In genomic region chr12:51281202-51281924, GRCh38 we compare ENCODE assay signal across 18 cellular contexts. TPM values are rescaled to one million over a fixed set of nuclear protein-coding genes. Genes with fewer than 3 reads are reported as not detected.
DNase-seq lines count a peak whose midpoint lies in the region; FAIRE-seq and TF ChIP-seq lines count a peak whose summit lies in the region.
"Had no signal": no experiment of that assay in that cellular context is flagged by ENCODE, and none has a peak within 500 bp of the region (broad histone marks: within the 10 kb centered on the region; RNA-seq: fewer than 3 reads in every experiment).

No MANE protein-coding gene starts in this region.

- no peak overlapping the region for H2BK120ac ChIP-seq in H9 (ENCODE audit: low read depth, low read length, poor library complexity, severe bottlenecking)

- H2AFZ ChIP-seq in H9 (ENCODE audit: low read length) (no peak overlapping the region), astrocyte (ENCODE audit: low read depth, low read length) (no peak overlapping the region), Karpas-422 (ENCODE audit: low read length) (no peak overlapping the region)

- H2BK15ac ChIP-seq in H9 (ENCODE audit: low read depth, low read length), result no peak overlapping the region

- H3K79me2 ChIP-seq in H9 (ENCODE audit: insufficient read depth, low read length) (no peaks in the 10 kb centered on the region), astrocyte (ENCODE audit: insufficient read depth, low read length) (no peaks in the 10 kb centered on the region), Karpas-422 (ENCODE audit: low read length) (no peaks in the 10 kb centered on the region)

- TF ChIP-seq POLR2A in stomach (IDR thresholded peaks at IDR 0.05), result no peak

- TF ChIP-seq EP300 in stomach (IDR thresholded peaks at IDR 0.05), result no peak

- H3K27me3 ChIP-seq in H9 (ENCODE audit: insufficient read depth, low read length) (no peaks in the 10 kb centered on the region), astrocyte (ENCODE audit: insufficient read depth, low read length) (no peaks in the 10 kb centered on the region), stomach (peaks cover 0 to 5% (median 0%) of the 10 kb centered on the region in 3 donors), Karpas-422 (ENCODE audit: low read length) (no peaks in the 10 kb centered on the region)
- H3K27me3 ChIP-seq: BLaER1 treated with 17β-estradiol and CSF1 and Interleukin-3, amounts not matched to agents 10 nM and 100 nM; vagina had no signal

- H3K23me2 ChIP-seq in H9 (ENCODE audit: insufficient read length, low read depth, low read length, poor library complexity, severe bottlenecking), result no peaks in the 10 kb centered on the region

- H3K9ac ChIP-seq in H9 (ENCODE audit: extremely low read depth, insufficient read length, low read length) (no peak overlapping the region), astrocyte (ENCODE audit: low read length) (no peak overlapping the region), Karpas-422 (ENCODE audit: low read length) (no peak overlapping the region)
- H3K9ac ChIP-seq: BLaER1 treated with 17β-estradiol and CSF1 and Interleukin-3, amounts not matched to agents 10 nM and 100 nM had no signal

- no peak overlapping the region for H2BK20ac ChIP-seq in H9 (ENCODE audit: low read depth, low read length, poor library complexity, severe bottlenecking)

- H3K4me1 ChIP-seq in H9 (ENCODE audit: insufficient read depth, low read length) (no peaks in the 10 kb centered on the region), astrocyte (ENCODE audit: insufficient read depth, low read length) (no peaks in the 10 kb centered on the region), stomach (no peaks in the 10 kb centered on the region), Karpas-422 (ENCODE audit: low read length) (no peaks in the 10 kb centered on the region)
- H3K4me1 ChIP-seq: psoas muscle, vagina had no signal

- no peaks in the 10 kb centered on the region for H3K79me1 ChIP-seq in H9 (ENCODE audit: insufficient read depth, low read depth, low read length, poor library complexity, severe bottlenecking)

- no peak overlapping the region for H2BK12ac ChIP-seq in H9 (ENCODE audit: insufficient read length, low read depth, low read length)

- CTCF ChIA-PET in AG04449 (lab: Yijun Ruan, JAX), result interaction anchor here (0.8 kb wide), 1 partner anchor 14 kb away, joined by 3 read pairs; no protein-coding TSS in a partner anchor

- no peak overlapping the region for H3K27ac ChIP-seq in H9 (ENCODE audit: insufficient read length, low read depth, low read length)
- no peak overlapping the region for H3K27ac ChIP-seq in astrocyte (ENCODE audit: low read depth, low read length)
- H3K27ac ChIP-seq in stomach, result no peak overlapping the region
- H3K27ac ChIP-seq in Karpas-422 (ENCODE audit: low read length), result no peak overlapping the region
- H3K27ac ChIP-seq: BLaER1 treated with 17β-estradiol and CSF1 and Interleukin-3, amounts not matched to agents 10 nM and 100 nM; psoas muscle; vagina had no signal

- peak overlapping the region; percentile 36 for H4K5ac ChIP-seq in H9 (ENCODE audit: insufficient read length, low read depth, low read length)

- no peak for FAIRE-seq in astrocyte (lab: Jason Lieb, UNC)

- no peaks in the 10 kb centered on the region for H3K36me3 ChIP-seq in astrocyte (ENCODE audit: insufficient read depth, low read length)
- H3K36me3 ChIP-seq in stomach, result no peaks in the 10 kb centered on the region
- H3K36me3 ChIP-seq in Karpas-422 (ENCODE audit: insufficient read depth, low read length), result no peaks in the 10 kb centered on the region
- H3K36me3 ChIP-seq: vagina had no signal

- no CpG with 5 or more reads among the region's 4 CpGs for WGBS in H9 (ENCODE audit: extremely low coverage, insufficient read length, low lambda C conversion rate)
- WGBS in stomach, 5 donors, result 87 to 95% (median 91%) methylated on average over 4 of the region's 4 CpGs

- no peak overlapping the region for H3K4ac ChIP-seq in H9 (ENCODE audit: low read depth, low read length)

- H3K14ac ChIP-seq in H9 (ENCODE audit: insufficient read depth, low read length), result no peak overlapping the region

- TF ChIP-seq CTCF in AG04449 (IDR thresholded peaks at IDR 0.05; ENCODE audit: insufficient read depth, low read length, missing control alignments) (no peak), H9 (conservative IDR thresholded peaks at IDR 0.05) (no peak), astrocyte (IDR thresholded peaks at IDR 0.05; ENCODE audit: insufficient read depth, low read depth, low read length) (no peak), stomach (IDR thresholded peaks at IDR 0.05) (no peak), osteocyte (IDR thresholded peaks at IDR 0.05) (no peak)

- H4K20me1 ChIP-seq in H9 (ENCODE audit: control insufficient read depth, insufficient read depth, insufficient read length) (no peaks in the 10 kb centered on the region), astrocyte (ENCODE audit: insufficient read depth, low read length) (no peaks in the 10 kb centered on the region), Karpas-422 (ENCODE audit: insufficient read depth, low read depth, low read length) (no peaks in the 10 kb centered on the region)

- POLR2A ChIA-PET in AG04449 (lab: Yijun Ruan, JAX), result interaction anchor here (0.5 to 0.7 kb wide), 2 partner anchors 12 to 80 kb away, joined by 3 read pairs; no protein-coding TSS in a partner anchor

- H4K91ac ChIP-seq in H9 (ENCODE audit: insufficient read length, low read depth, low read length), result no peak overlapping the region

- H3K4me3 ChIP-seq in AG04449 (ENCODE audit: low read depth, low read length) (no peak overlapping the region), astrocyte (ENCODE audit: insufficient read depth, low read depth, low read length) (no peak overlapping the region), stomach (no peak overlapping the region), Karpas-422 (ENCODE audit: low read length) (no peak overlapping the region)
- H3K4me3 ChIP-seq: BLaER1 treated with 17β-estradiol and CSF1 and Interleukin-3, amounts not matched to agents 10 nM and 100 nM; psoas muscle; vagina had no signal

- H3K27ac Mint-ChIP-seq in H9 (no peak overlapping the region), astrocyte (ENCODE audit: unreplicated experiment) (peak overlapping the region; percentile 83), immature natural killer cell (peak overlapping the region; percentile 22 to 80 (median 58)), osteocyte (ENCODE audit: unreplicated experiment) (no peak overlapping the region)

- H3K56ac ChIP-seq in H9 (ENCODE audit: insufficient read length, low read depth, low read length), result no peak overlapping the region

- no peak overlapping the region for H2AK5ac ChIP-seq in H9 (ENCODE audit: insufficient read length, low read length)

- no peak overlapping the region for H4K8ac ChIP-seq in H9 (replicated peaks; ENCODE audit: insufficient read length, low read depth, low read length)

- no peak overlapping the region for H3K23ac ChIP-seq in H9 (ENCODE audit: insufficient read length, low read depth, low read length)

- DNase-seq in AG04449 (ENCODE audit: low read depth, low spot score) (peak; percentile 45), H9 (no peak), astrocyte (ENCODE audit: low read depth) (peak; percentile 45), immature natural killer cell (no peak), T-helper 9 cell (no peak), stomach (no peak), osteocyte (ENCODE audit: extremely low spot score, unreplicated experiment) (no peak), Karpas-422 (no peak)
- DNase-seq: activated CD8-positive, alpha-beta memory T cell treated with anti-CD3 and anti-CD28 coated beads for 24 hours; effector CD4-positive, alpha-beta T cell; mesendoderm; NCI-H1092; NCI-H510A; psoas muscle; stimulated activated CD4-positive, alpha-beta T cell treated with anti-CD3 and anti-CD28 coated beads, Interleukin-2, amount 100 ng/mL, for 24 hours had no signal

- H3K9me3 Mint-ChIP-seq in H9, result no peaks in the 10 kb centered on the region
- H3K9me3 Mint-ChIP-seq in astrocyte (ENCODE audit: unreplicated experiment), result no peaks in the 10 kb centered on the region
- H3K9me3 Mint-ChIP-seq in immature natural killer cell, result no peaks in the 10 kb centered on the region
- no peaks in the 10 kb centered on the region for H3K9me3 Mint-ChIP-seq in osteocyte (ENCODE audit: unreplicated experiment)

- intact Hi-C loops in stomach (cut with DNase I; ENCODE audit: low total_unique reads), result loop anchor here (10.0 kb wide), 1 partner anchor 53 kb away; no protein-coding TSS in a partner anchor

- no peaks in the 10 kb centered on the region for H3K9me2 ChIP-seq in Karpas-422 (replicated peaks; ENCODE audit: insufficient read depth, low read length)

- H3K9me3 ChIP-seq in H9 (ENCODE audit: control insufficient read depth, low read depth, low read length) (no peaks in the 10 kb centered on the region), astrocyte (ENCODE audit: insufficient read depth, low read depth, low read length) (no peaks in the 10 kb centered on the region), stomach (no peaks in the 10 kb centered on the region), Karpas-422 (ENCODE audit: low read length) (no peaks in the 10 kb centered on the region)
- H3K9me3 ChIP-seq: BLaER1 treated with 17β-estradiol and CSF1 and Interleukin-3, amounts not matched to agents 10 nM and 100 nM; psoas muscle; vagina had no signal

- H3K4me1 Mint-ChIP-seq in H9 (peaks cover 0 to 7% of the 10 kb centered on the region in 2 experiments; a peak in 2 of 4 replicates), astrocyte (ENCODE audit: low read depth, unreplicated experiment) (peaks cover 5% of the 10 kb centered on the region), immature natural killer cell (peaks cover 1 to 7% of the 10 kb centered on the region in 2 donors), osteocyte (ENCODE audit: unreplicated experiment) (no peaks in the 10 kb centered on the region)

- H3K36me3 Mint-ChIP-seq in H9 (ENCODE audit: insufficient read depth in 1 of 3, low read depth in 3 of 3) (no peaks in the 10 kb centered on the region), astrocyte (ENCODE audit: low read depth, unreplicated experiment) (no peaks in the 10 kb centered on the region), immature natural killer cell (peaks cover 9 to 21% (median 12%) of the 10 kb centered on the region in 3 donors), osteocyte (ENCODE audit: unreplicated experiment) (no peaks in the 10 kb centered on the region)

- H3K27me3 Mint-ChIP-seq in H9 (ENCODE audit: low read depth) (no peaks in the 10 kb centered on the region; the same call in 1 of the 2 replicates), astrocyte (ENCODE audit: low read depth, unreplicated experiment) (peaks cover 3% of the 10 kb centered on the region), immature natural killer cell (ENCODE audit: low read depth in 3 of 3) (peaks cover 0 to 3% (median 0%) of the 10 kb centered on the region in 3 donors), osteocyte (ENCODE audit: unreplicated experiment) (peaks cover 13% of the 10 kb centered on the region)

- no peak overlapping the region for H3K18ac ChIP-seq in H9 (ENCODE audit: insufficient read length, low read depth, low read length)

- H3K4me2 ChIP-seq in H9 (ENCODE audit: insufficient read depth, insufficient read length, low read length) (no peak overlapping the region), astrocyte (ENCODE audit: low read length) (peak overlapping the region; percentile 6), Karpas-422 (ENCODE audit: low read depth, low read length, poor library complexity, severe bottlenecking) (no peak overlapping the region)
- H3K4me2 ChIP-seq: BLaER1 treated with 17β-estradiol and CSF1 and Interleukin-3, amounts not matched to agents 10 nM and 100 nM had no signal

- H3K4me3 Mint-ChIP-seq in H9, result no peak overlapping the region
- H3K4me3 Mint-ChIP-seq in astrocyte (ENCODE audit: unreplicated experiment), result no peak overlapping the region
- no peak overlapping the region for H3K4me3 Mint-ChIP-seq in immature natural killer cell
- H3K4me3 Mint-ChIP-seq in osteocyte (ENCODE audit: unreplicated experiment), result no peak overlapping the region

- H2BK5ac ChIP-seq in H9 (ENCODE audit: insufficient read length, low read length), result no peak overlapping the region

- H3T11ph ChIP-seq in H9 (ENCODE audit: low read length), result no peak overlapping the region

RNA-seq across cellular contexts. Expression of gene SMAGP, which starts 11.1 kb away (rescaled TPM):
- 11.3 and 12.4 TPM in 2 replicates for total RNA-seq in H9 (2021)
- total RNA-seq in astrocyte, result 1.3 and 3.6 TPM in 2 replicates
- polyA plus RNA-seq in immature natural killer cell, result 10 to 100 TPM; 26.7 to 41.9 (median 34.6) TPM
- total RNA-seq in stomach, result 10 to 100 TPM in 4 of 5 donors, 1 to 10 TPM in 1; 2.3 to 74.9 (median 26.8) TPM
- 10 to 100 TPM; 22.7 to 30.3 (median 28.4) TPM for polyA plus RNA-seq in stomach
- total RNA-seq in osteocyte, result 4.3 and 7.1 TPM in 2 replicates
- total RNA-seq in Karpas-422 (2014; rRNA removed; shearing (Covaris generic); ENCODE audit: low replicate concordance), result 2.3 and 2.5 TPM in 2 replicates

RNA-seq across cellular contexts. Expression of gene BIN2, which starts 42.6 kb away (rescaled TPM):
- total RNA-seq in H9 (2021) (not detected in 2 replicates), astrocyte (not detected in 2 replicates), stomach (10 to 100 TPM in 3 of 5 donors, 1 to 10 TPM in 2; 3.5 to 33.0 (median 14.6) TPM), osteocyte (not detected in 2 replicates)
- polyA plus RNA-seq in immature natural killer cell (100 to 1,000 TPM; 353 to 582 (median 359) TPM), stomach (1 to 10 TPM; 2.2 to 4.4 (median 3.4) TPM)
- total RNA-seq in Karpas-422 (2014; rRNA removed; shearing (Covaris generic); ENCODE audit: low replicate concordance), result 5.5 and 10.0 TPM in 2 replicates
- total RNA-seq: G401 had no signal

RNA-seq across cellular contexts. Expression of gene DAZAP2, which starts 42.7 kb away (rescaled TPM):
- total RNA-seq in H9 (2021), result 23.6 and 25.8 TPM in 2 replicates
- total RNA-seq in astrocyte, result 87.7 and 92.8 TPM in 2 replicates
- polyA plus RNA-seq in immature natural killer cell, result 1,000 to 10,000 TPM; 1,137 to 2,830 (median 1,368) TPM
- total RNA-seq in stomach, result 100 to 1,000 TPM in 3 of 5 donors, 10 to 100 TPM in 2; 37.4 to 149 (median 144) TPM
- polyA plus RNA-seq in stomach, result 100 to 1,000 TPM; 141 to 547 (median 311) TPM
- total RNA-seq in osteocyte, result 120 and 130 TPM in 2 replicates
- 189 and 362 TPM in 2 replicates for total RNA-seq in Karpas-422 (2014; rRNA removed; shearing (Covaris generic); ENCODE audit: low replicate concordance)

Comparison
In these comparisons a context has a peak if more than half of its experiments do, and no peak if none do; other contexts are left out.
1. DNase-seq: peak in AG04449 (single experiment) and astrocyte (single experiment); none in H9 (single experiment), immature natural killer cell (0 of 3), T-helper 9 cell (single experiment), stomach (single experiment), osteocyte (single experiment) and Karpas-422 (single experiment).
2. H3K27ac Mint-ChIP-seq: peak in astrocyte (single experiment) and immature natural killer cell (6 of 6); none in H9 (0 of 3) and osteocyte (single experiment).